In the genomic region with DNA sequence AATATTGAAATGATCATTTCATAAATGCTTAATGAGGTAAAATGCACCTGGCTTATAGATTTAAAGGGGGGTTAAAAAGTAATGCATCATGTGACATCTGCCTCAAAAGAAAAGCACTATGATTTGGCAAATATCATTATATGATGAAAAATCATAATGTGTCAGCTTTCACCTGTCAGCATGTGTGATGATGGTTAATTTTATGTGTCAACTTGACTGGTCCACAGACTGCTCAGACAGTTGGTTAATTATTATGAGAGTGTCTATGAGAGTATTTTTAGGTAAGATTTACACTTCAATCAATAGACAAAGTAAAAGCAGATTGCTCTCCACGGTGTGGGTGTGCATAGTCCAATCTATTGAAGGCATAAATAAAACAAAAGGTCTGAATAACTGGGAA, we compare ENCODE assay signal across 34 cellular contexts.
DNase-seq lines count a peak whose midpoint lies in the region; ATAC-seq and TF ChIP-seq lines count a peak whose summit lies in the region.
"Had no signal": no experiment of that assay in that cellular context is flagged by ENCODE, and none has a peak within 500 bp of the region (broad histone marks: within the 10 kb centered on the region; RNA-seq: fewer than 3 reads in every experiment).

No MANE protein-coding gene starts in this region.

- H3K9ac ChIP-seq in PC-3 (ENCODE audit: low read length): no peak overlapping the region
- H3K9ac ChIP-seq in neural cell (ENCODE audit: low read length): no peak overlapping the region
- H3K9ac ChIP-seq: BLaER1; BLaER1 treated with 17β-estradiol and CSF1 and Interleukin-3, amounts not matched to agents 10 nM and 100 nM had no signal

- no peak for TF ChIP-seq CTCF in PC-3 (conservative IDR thresholded peaks at IDR 0.05; ENCODE audit: low read depth, low read length)
- no peak for TF ChIP-seq CTCF in neural cell (IDR thresholded peaks at IDR 0.05; ENCODE audit: poor library complexity, severe bottlenecking)

- no peak overlapping the region for H3K27ac Mint-ChIP-seq in activated T-helper 17 cell treated with anti-CD3 and anti-CD28 coated beads, Interleukin-2, amount 50 U/mL, for 72 hours
- H3K27ac Mint-ChIP-seq: B cell; CD14-positive monocyte; CD4-positive, alpha-beta memory T cell; CD4-positive, alpha-beta T cell; CD4-positive, CD25-positive, alpha-beta regulatory T cell; CD8-positive, alpha-beta memory T cell; CD8-positive, alpha-beta T cell had no signal

- peaks cover 19% of the 10 kb centered on the region for H3K9me3 Mint-ChIP-seq in activated T-helper 17 cell treated with anti-CD3 and anti-CD28 coated beads, Interleukin-2, amount 50 U/mL, for 72 hours

- no peaks in the 10 kb centered on the region for H3K27me3 Mint-ChIP-seq in activated T-helper 17 cell treated with anti-CD3 and anti-CD28 coated beads, Interleukin-2, amount 50 U/mL, for 72 hours
- H3K27me3 Mint-ChIP-seq: B cell; CD4-positive, alpha-beta memory T cell; CD4-positive, alpha-beta T cell; CD4-positive, CD25-positive, alpha-beta regulatory T cell; CD8-positive, alpha-beta memory T cell had no signal

- H3K27ac ChIP-seq in PC-3 (ENCODE audit: low read length) (peak overlapping the region; percentile 20), neural cell (ENCODE audit: low read length) (no peak overlapping the region)
- H3K27ac ChIP-seq: 22Rv1; A549; BLaER1; BLaER1 treated with 17β-estradiol and CSF1 and Interleukin-3, amounts not matched to agents 10 nM and 100 nM; C4-2B had no signal

- H3K4me1 Mint-ChIP-seq in activated T-helper 17 cell treated with anti-CD3 and anti-CD28 coated beads, Interleukin-2, amount 50 U/mL, for 72 hours: no peaks in the 10 kb centered on the region
- H3K4me1 Mint-ChIP-seq: B cell; CD14-positive monocyte; CD4-positive, alpha-beta memory T cell; CD4-positive, CD25-positive, alpha-beta regulatory T cell; CD8-positive, alpha-beta memory T cell had no signal

- no peak overlapping the region for H3K4me3 ChIP-seq in PC-3 (ENCODE audit: low read length)
- no peak overlapping the region for H3K4me3 ChIP-seq in neural cell (ENCODE audit: low read length)
- H3K4me3 ChIP-seq: A549; BLaER1; BLaER1 treated with 17β-estradiol and CSF1 and Interleukin-3, amounts not matched to agents 10 nM and 100 nM had no signal

- DNase-seq in NCI-H1417 (lab: John Stamatoyannopoulos, UW) (peak in 2 of 3 experiments; percentile 24 to 77), NCI-H1417 treated with DMSO at 0.1 percent for 48 hours (lab: John Stamatoyannopoulos, UW) (peak; percentile 16), PC-3 (no peak), DMS79 treated with DMSO at 0.1 percent for 48 hours (lab: John Stamatoyannopoulos, UW) (no peak), Right ventricle myocardium superior (no peak)
- DNase-seq: 8988T; ACHN; AML-193; BE2C; C1 segment of cervical spinal cord; Caco-2; Calu3; CD4-positive, alpha-beta memory T cell; CD4-positive, alpha-beta T cell; CD4-positive, CD25-positive, alpha-beta regulatory T cell; CD8-positive, alpha-beta memory T cell; CD8-positive, alpha-beta T cell; COR-L47; DMS 273 treated with DMSO at 0.1 percent for 48 hours; DMS153; DMS53; DMS79; DND-41; EL had no signal

- no TSS peak for BruUV-seq in PC-3 (replicated peaks; lab: Mats Ljungman, UMichigan)

- CTCF ChIA-PET in PC-3 (lab: Charles Lee): no interaction called here

- H3K27me3 ChIP-seq in PC-3 (ENCODE audit: low read length): no peaks in the 10 kb centered on the region
- H3K27me3 ChIP-seq in neural cell (ENCODE audit: insufficient read depth, low read depth, low read length): no peaks in the 10 kb centered on the region
- H3K27me3 ChIP-seq: BE2C; BLaER1; BLaER1 treated with 17β-estradiol and CSF1 and Interleukin-3, amounts not matched to agents 10 nM and 100 nM had no signal

- no peaks in the 10 kb centered on the region for H3K36me3 ChIP-seq in PC-3 (ENCODE audit: low read depth, low read length)
- no peaks in the 10 kb centered on the region for H3K36me3 ChIP-seq in neural cell (ENCODE audit: insufficient read depth, low read length)
- H3K36me3 ChIP-seq: BE2C; BLaER1; BLaER1 treated with 17β-estradiol and CSF1 and Interleukin-3, amounts not matched to agents 10 nM and 100 nM had no signal

- H3K4me3 Mint-ChIP-seq in activated T-helper 17 cell treated with anti-CD3 and anti-CD28 coated beads, Interleukin-2, amount 50 U/mL, for 72 hours: no peak overlapping the region
- H3K4me3 Mint-ChIP-seq: B cell; CD14-positive monocyte; CD4-positive, alpha-beta memory T cell; CD4-positive, alpha-beta T cell; CD4-positive, CD25-positive, alpha-beta regulatory T cell; CD8-positive, alpha-beta memory T cell; CD8-positive, alpha-beta T cell had no signal

- H3K9me2 ChIP-seq in PC-3 (replicated peaks; ENCODE audit: low read length) (no peaks in the 10 kb centered on the region), neural cell (ENCODE audit: insufficient read depth, low read length) (peaks cover 2% of the 10 kb centered on the region)

- POLR2A ChIA-PET in PC-3 (lab: Charles Lee; ENCODE audit: unreplicated experiment): no interaction called here

- H2AFZ ChIP-seq in PC-3 (ENCODE audit: low read length): no peak overlapping the region
- H2AFZ ChIP-seq in neural cell (ENCODE audit: low read depth, low read length): no peak overlapping the region

- H3K4me1 ChIP-seq in PC-3 (ENCODE audit: insufficient read depth, low read length): peaks cover 13% of the 10 kb centered on the region; the same call in 1 of the 2 replicates
- H3K4me1 ChIP-seq: A549; BE2C; BLaER1; BLaER1 treated with 17β-estradiol and CSF1 and Interleukin-3, amounts not matched to agents 10 nM and 100 nM had no signal

- no peak for ATAC-seq in PC-3
- ATAC-seq in Right ventricle myocardium superior (ENCODE audit: poor library complexity): no peak
- ATAC-seq in activated T-helper 17 cell treated with anti-CD3 and anti-CD28 coated beads, Interleukin-2, amount 50 U/mL, for 72 hours (replicated peaks): no peak
- ATAC-seq in HG03439 (IDR thresholded peaks at IDR 0.05; ENCODE audit: unreplicated experiment): no peak
- ATAC-seq: A549; CD8-positive, alpha-beta T cell had no signal

- no peaks in the 10 kb centered on the region for H3F3A ChIP-seq in PC-3 (ENCODE audit: low read length, unreplicated experiment)
- H3F3A ChIP-seq in neural cell (ENCODE audit: insufficient read depth, low read length, poor library complexity, severe bottlenecking): no peaks in the 10 kb centered on the region

- H3K79me2 ChIP-seq in PC-3 (ENCODE audit: low read length): no peaks in the 10 kb centered on the region
- H3K79me2 ChIP-seq in neural cell (replicated peaks; ENCODE audit: insufficient read depth, low read length): no peaks in the 10 kb centered on the region

- TF ChIP-seq EP300 in neural cell (conservative IDR thresholded peaks at IDR 0.05; ENCODE audit: poor library complexity, severe bottlenecking): peak; percentile 97

- no peaks in the 10 kb centered on the region for H3K9me3 ChIP-seq in PC-3 (ENCODE audit: low read length)
- H3K9me3 ChIP-seq in neural cell (ENCODE audit: low read length): no peaks in the 10 kb centered on the region
- H3K9me3 ChIP-seq: A549, BE2C, BLaER1, Caco-2 had no signal

- no peak overlapping the region for H3K4me2 ChIP-seq in PC-3 (ENCODE audit: low read length)
- H3K4me2 ChIP-seq in neural cell (ENCODE audit: low read length): no peak overlapping the region
- H3K4me2 ChIP-seq: A549; BLaER1; BLaER1 treated with 17β-estradiol and CSF1 and Interleukin-3, amounts not matched to agents 10 nM and 100 nM had no signal

- H4K20me1 ChIP-seq in PC-3 (ENCODE audit: low read length): no peaks in the 10 kb centered on the region
- no peaks in the 10 kb centered on the region for H4K20me1 ChIP-seq in neural cell (ENCODE audit: insufficient read depth)
- H4K20me1 ChIP-seq: BLaER1; BLaER1 treated with 17β-estradiol and CSF1 and Interleukin-3, amounts not matched to agents 10 nM and 100 nM had no signal

- intact Hi-C loops in PC-3 (cut with micrococcal nuclease) (no loop called here), Right ventricle myocardium superior (cut with DNase I) (no loop called here)

- H3K36me3 Mint-ChIP-seq in activated T-helper 17 cell treated with anti-CD3 and anti-CD28 coated beads, Interleukin-2, amount 50 U/mL, for 72 hours (ENCODE audit: low read depth): no peaks in the 10 kb centered on the region
- H3K36me3 Mint-ChIP-seq: CD14-positive monocyte; CD4-positive, alpha-beta memory T cell; CD4-positive, CD25-positive, alpha-beta regulatory T cell; CD8-positive, alpha-beta memory T cell; CD8-positive, alpha-beta T cell had no signal

- TF ChIP-seq RAD21 in neural cell (conservative IDR thresholded peaks at IDR 0.05): no peak

TF ChIP-seq in neural cell, 6 proteins besides CTCF, POLR2A, EP300 and RAD21:
- TF ChIP-seq TAF1 (IDR thresholded peaks at IDR 0.05; ENCODE audit: low read depth) (no peak), SMC3 (conservative IDR thresholded peaks at IDR 0.05; ENCODE audit: poor library complexity) (peak; percentile 12), POLR2AphosphoS5 (IDR thresholded peaks at IDR 0.05) (peak; percentile 79), EZH2 (IDR thresholded peaks at IDR 0.05; ENCODE audit: borderline replicate concordance, insufficient read depth, low read length, poor library complexity, severe bottlenecking) (no peak)
TF ChIP-seq in neural cell: peak in this region for 2.

Comparison
In these comparisons a context has a peak if more than half of its experiments do, and no peak if none do; other contexts are left out.
1. DNase-seq: peak in NCI-H1417 (2 of 3) and NCI-H1417 treated with DMSO at 0.1 percent for 48 hours (single experiment); none in PC-3 (single experiment), DMS79 treated with DMSO at 0.1 percent for 48 hours (single experiment) and Right ventricle myocardium superior (single experiment).